8 cellular contexts compared by ENCODE assay signal in the genomic region with DNA sequence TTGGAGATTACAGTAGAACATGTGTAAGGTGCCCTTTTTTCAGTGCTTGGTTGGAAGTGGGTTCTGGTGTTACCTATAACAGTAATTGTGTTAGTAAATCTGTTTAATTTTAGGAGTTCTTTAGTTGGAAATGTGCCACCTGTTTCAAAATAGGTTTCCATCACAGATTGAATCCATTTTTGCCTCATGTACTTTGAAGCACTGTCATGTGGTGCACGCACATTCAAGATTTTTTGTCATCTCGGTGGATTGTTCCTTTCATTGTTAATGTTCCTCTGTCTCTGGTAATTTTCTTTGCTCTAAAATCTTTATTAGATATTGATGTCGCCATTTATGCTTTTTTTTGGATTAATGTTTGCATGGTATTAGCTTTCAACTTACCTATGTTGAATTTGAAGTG. TPM values are rescaled to one million over a fixed set of nuclear protein-coding genes. Genes with fewer than 3 reads are reported as not detected.
DNase-seq lines count a peak whose midpoint lies in the region; ATAC-seq and TF ChIP-seq lines count a peak whose summit lies in the region.

No MANE protein-coding gene starts in this region.

- TF ChIP-seq CTCF in CD8-positive, alpha-beta T cell (IDR thresholded peaks at IDR 0.05), result no peak
- TF ChIP-seq CTCF in chondrocyte (IDR thresholded peaks at IDR 0.05), result no peak
- no peak for TF ChIP-seq CTCF in nephron (IDR thresholded peaks at IDR 0.05; ENCODE audit: unreplicated experiment in 3 of 3)

- H3K27me3 Mint-ChIP-seq in CD8-positive, alpha-beta T cell (ENCODE audit: low read depth), result peaks cover 2% of the 10 kb centered on the region
- H3K27me3 Mint-ChIP-seq in chondrocyte (ENCODE audit: low read depth) (peaks cover 2% of the 10 kb centered on the region), nephron (ENCODE audit: low read depth) (peaks cover 14% of the 10 kb centered on the region)

- H3K27ac Mint-ChIP-seq in CD8-positive, alpha-beta T cell, result peak overlapping the region; percentile 100
- H3K27ac Mint-ChIP-seq in chondrocyte (ENCODE audit: unreplicated experiment) (no peak overlapping the region), nephron (peak overlapping the region in 2 of 3 experiments; percentile 18 to 44)

- no peaks in the 10 kb centered on the region for H3K9me3 Mint-ChIP-seq in CD8-positive, alpha-beta T cell
- H3K9me3 Mint-ChIP-seq in chondrocyte (ENCODE audit: low read depth) (peaks cover 19% of the 10 kb centered on the region), nephron (peaks cover 52% of the 10 kb centered on the region)

- H3K4me1 Mint-ChIP-seq in CD8-positive, alpha-beta T cell (ENCODE audit: low read depth), result peaks cover 63% of the 10 kb centered on the region
- H3K4me1 Mint-ChIP-seq in chondrocyte (ENCODE audit: low read depth) (peaks cover 16% of the 10 kb centered on the region), nephron (no peaks in the 10 kb centered on the region)

- peaks cover 36% of the 10 kb centered on the region for H3K4me1 ChIP-seq in CD8-positive, alpha-beta T cell (ENCODE audit: insufficient read depth, low read length)

- POLR2A ChIA-PET in CD8-positive, alpha-beta T cell (lab: Charles Lee), result interaction anchor here (1.0 kb wide), 1 partner anchor 609 kb away, joined by 3 read pairs; no protein-coding TSS in a partner anchor

- H3K9me3 ChIP-seq in CD8-positive, alpha-beta T cell (ENCODE audit: low read length), result no peaks in the 10 kb centered on the region
- peaks cover 19% of the 10 kb centered on the region for H3K9me3 ChIP-seq in KOPT-K1 (ENCODE audit: insufficient read depth, low read length, poor library complexity, severe bottlenecking)

- CTCF ChIA-PET in CD8-positive, alpha-beta T cell (lab: Charles Lee), result no interaction called here

- no peak for ATAC-seq in CD8-positive, alpha-beta T cell
- ATAC-seq in HG02610 (IDR thresholded peaks at IDR 0.05; ENCODE audit: unreplicated experiment) (no peak), GM19023 (IDR thresholded peaks at IDR 0.05; ENCODE audit: unreplicated experiment) (no peak)

- H3K27ac ChIP-seq in CD8-positive, alpha-beta T cell (ENCODE audit: low read depth, low read length), result no peak overlapping the region
- peak overlapping the region; percentile 81 for H3K27ac ChIP-seq in KOPT-K1 (ENCODE audit: low read depth, low read length, poor library complexity, severe bottlenecking)

- H3K27me3 ChIP-seq in CD8-positive, alpha-beta T cell (ENCODE audit: insufficient read depth, low read length), result no peaks in the 10 kb centered on the region

- H3K36me3 ChIP-seq in CD8-positive, alpha-beta T cell (ENCODE audit: insufficient read depth, low read length), result no peaks in the 10 kb centered on the region
- no peaks in the 10 kb centered on the region for H3K36me3 ChIP-seq in KOPT-K1 (ENCODE audit: insufficient read depth, low read length)

- peak overlapping the region; percentile 93 for H3K4me3 Mint-ChIP-seq in CD8-positive, alpha-beta T cell
- H3K4me3 Mint-ChIP-seq in chondrocyte (ENCODE audit: unreplicated experiment) (peak overlapping the region; percentile 78), nephron (peak overlapping the region; percentile 86 to 94 (median 94))

- intact Hi-C loops in CD8-positive, alpha-beta T cell (cut with DNase I, micrococcal nuclease), result loop anchor here in 1 of 2 experiments (5.0 kb wide), 1 partner anchor 67 kb away; no protein-coding TSS in a partner anchor

- H3K4me3 ChIP-seq in CD8-positive, alpha-beta T cell (ENCODE audit: low read depth, low read length), result peak overlapping the region; percentile 93

- H3K36me3 Mint-ChIP-seq in CD8-positive, alpha-beta T cell, result peaks cover 21% of the 10 kb centered on the region
- H3K36me3 Mint-ChIP-seq in chondrocyte (ENCODE audit: low read depth) (no peaks in the 10 kb centered on the region), nephron (ENCODE audit: low read depth) (peaks cover 39% of the 10 kb centered on the region)

- no peak for DNase-seq in CD8-positive, alpha-beta T cell
- no peak for DNase-seq in chondrocyte (ENCODE audit: low spot score)
- DNase-seq in stimulated activated CD4-positive, alpha-beta T cell treated with anti-CD3 and anti-CD28 coated beads, Interleukin-2, amount 100 ng/mL, for 24 hours, result no peak
- DNase-seq in stimulated activated naive CD4-positive, alpha-beta T cell treated with Interleukin-2 at 50 U/mL for 16 hours (lab: John Stamatoyannopoulos, UW), result no peak

RNA-seq across cellular contexts. Expression of a gene that starts 1.3 kb away (rescaled TPM):
- total RNA-seq in CD8-positive, alpha-beta T cell, result 10 to 100 TPM; 60.8 to 61.1 TPM
- total RNA-seq in chondrocyte, result 14.5 to 18.1 TPM (median 15.8 TPM) in 3 replicates
